8 cellular contexts compared by ENCODE assay signal in the genomic region with DNA sequence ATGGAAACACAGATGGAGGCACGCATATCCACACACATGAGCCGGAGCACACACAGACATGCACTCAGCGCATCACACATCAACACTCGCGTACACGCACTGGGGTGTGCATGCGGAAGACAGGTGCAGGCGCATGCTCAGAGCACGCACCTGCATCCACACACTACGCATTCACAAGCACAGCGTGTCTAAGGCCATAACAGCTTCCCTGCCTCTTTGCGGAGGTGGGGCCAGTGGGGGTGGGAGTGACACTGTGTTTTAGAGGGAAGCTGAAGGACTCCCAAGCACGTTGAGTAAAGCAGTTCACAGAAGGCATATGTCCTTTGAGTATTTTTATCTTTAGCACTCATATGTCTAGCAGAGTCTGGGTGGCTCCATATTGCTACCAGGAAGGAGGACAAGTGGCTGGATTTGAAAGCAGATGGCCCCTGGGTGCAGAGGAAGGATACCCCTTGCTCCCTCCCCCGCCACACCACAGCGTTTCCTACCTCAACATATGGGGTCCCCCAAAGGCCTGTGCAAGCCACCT.
DNase-seq lines count a peak whose midpoint lies in the region; TF ChIP-seq lines count a peak whose summit lies in the region.
"Had no signal": no experiment of that assay in that cellular context is flagged by ENCODE, and none has a peak within 500 bp of the region (broad histone marks: within the 10 kb centered on the region; RNA-seq: fewer than 3 reads in every experiment).

No MANE protein-coding gene starts in this region.

- no peaks in the 10 kb centered on the region for H3K9me3 ChIP-seq in prostate gland
- no peaks in the 10 kb centered on the region for H3K9me3 ChIP-seq in CD4-positive, alpha-beta memory T cell (ENCODE audit: control insufficient read depth in 1 of 2, low read length in 2 of 2)
- H3K9me3 ChIP-seq: mucosa of descending colon had no signal

- no peak for TF ChIP-seq POLR2A in prostate gland (IDR thresholded peaks at IDR 0.05)

- no peaks in the 10 kb centered on the region for H3K36me3 Mint-ChIP-seq in CD4-positive, alpha-beta memory T cell

- peak overlapping the region in 1 of 7 donors; percentile 36 for H3K27ac Mint-ChIP-seq in CD4-positive, alpha-beta memory T cell

- no peaks in the 10 kb centered on the region for H3K4me1 ChIP-seq in prostate gland (replicated peaks)
- H3K4me1 ChIP-seq in CD4-positive, alpha-beta memory T cell (ENCODE audit: insufficient read depth, low read length), result peaks cover 19% of the 10 kb centered on the region

- CTCF ChIA-PET in CD4-positive, alpha-beta memory T cell (lab: Charles Lee; ENCODE audit: partially characterized antibody), result interaction anchor here (1.2 to 2.6 kb wide), 5 partner anchors 10 to 82 kb away, joined by 3 to 8 read pairs (median 4); a partner anchor contains a TSS

- H3K9me3 Mint-ChIP-seq in CD4-positive, alpha-beta memory T cell, result no peaks in the 10 kb centered on the region

- no peak for TF ChIP-seq CTCF in prostate gland (IDR thresholded peaks at IDR 0.05)

- DNase-seq in DMS 273 treated with DMSO at 0.1 percent for 48 hours (lab: John Stamatoyannopoulos, UW) (peak; percentile 98), NCI-H345 treated with DMSO at 0.1 percent for 48 hours (lab: John Stamatoyannopoulos, UW; ENCODE audit: unreplicated experiment) (peak; percentile 28), caudate nucleus (lab: John Stamatoyannopoulos, UW) (no peak), prostate gland (ENCODE audit: low spot score) (no peak), superior temporal gyrus (ENCODE audit: extremely low spot score) (no peak), GDM1 (lab: John Stamatoyannopoulos, UW) (no peak)
- no peak for DNase-seq in CD4-positive, alpha-beta memory T cell

- no peak overlapping the region for H3K4me3 ChIP-seq in prostate gland
- no peak overlapping the region for H3K4me3 ChIP-seq in CD4-positive, alpha-beta memory T cell (ENCODE audit: low read length in 2 of 2)
- H3K4me3 ChIP-seq: mucosa of descending colon had no signal

- no peaks in the 10 kb centered on the region for H3K36me3 ChIP-seq in prostate gland
- H3K36me3 ChIP-seq in CD4-positive, alpha-beta memory T cell (ENCODE audit: insufficient read depth, low read length), result no peaks in the 10 kb centered on the region

- POLR2A ChIA-PET in CD4-positive, alpha-beta memory T cell (lab: Charles Lee; ENCODE audit: partially characterized antibody), result interaction anchor here (1.2 to 7.0 kb wide), 3 partner anchors 10 to 82 kb away, joined by 5 to 70 read pairs (median 10); a partner anchor contains a TSS

- H3K27me3 ChIP-seq in prostate gland (replicated peaks; ENCODE audit: insufficient read depth), result no peaks in the 10 kb centered on the region
- no peaks in the 10 kb centered on the region for H3K27me3 ChIP-seq in CD4-positive, alpha-beta memory T cell (ENCODE audit: insufficient read depth, low read length)

- 93% methylated on average over 15 of the region's 15 CpGs for WGBS in prostate gland

- intact Hi-C loops in prostate gland (cut with DNase I), result no loop called here
- intact Hi-C loops in CD4-positive, alpha-beta memory T cell (cut with micrococcal nuclease), result no loop called here

- H3K27me3 Mint-ChIP-seq in CD4-positive, alpha-beta memory T cell, result no peaks in the 10 kb centered on the region

- peaks cover 10 to 35% (median 21%) of the 10 kb centered on the region in 4 donors for H3K4me1 Mint-ChIP-seq in CD4-positive, alpha-beta memory T cell

- H3K4me3 Mint-ChIP-seq in CD4-positive, alpha-beta memory T cell, result no peak overlapping the region

- H3K27ac ChIP-seq in caudate nucleus (ENCODE audit: low read depth, low read length), result peak overlapping the region; percentile 89
- H3K27ac ChIP-seq in prostate gland, result peak overlapping the region; percentile 76 to 84
- no peak overlapping the region for H3K27ac ChIP-seq in CD4-positive, alpha-beta memory T cell (ENCODE audit: low read depth, low read length)

Comparison
In these comparisons a context has a peak if more than half of its experiments do, and no peak if none do; other contexts are left out.
1. DNase-seq: peak in DMS 273 treated with DMSO at 0.1 percent for 48 hours (single experiment) and NCI-H345 treated with DMSO at 0.1 percent for 48 hours (single experiment); none in caudate nucleus (0 of 61), prostate gland (single experiment), superior temporal gyrus (single experiment), CD4-positive, alpha-beta memory T cell (0 of 5) and GDM1 (single experiment).